ENCODE assay signal across 8 cellular contexts in genomic region chr2:151261977-151262291, GRCh38. TPM values are rescaled to one million over a fixed set of nuclear protein-coding genes. Genes with fewer than 3 reads are reported as not detected.
DNase-seq lines count a peak whose midpoint lies in the region; TF ChIP-seq lines count a peak whose summit lies in the region.

No MANE protein-coding gene starts in this region.

- peaks cover 21% of the 10 kb centered on the region for H3K4me1 ChIP-seq in GM23248 (ENCODE audit: insufficient read depth)

- H3K36me3 ChIP-seq in GM23248 (ENCODE audit: low read depth) (no peaks in the 10 kb centered on the region), WERI-Rb-1 (no peaks in the 10 kb centered on the region)

- H3F3A ChIP-seq in GM23248 (ENCODE audit: insufficient read depth), result 0 out of 2 replicates have a peak, but pooled peaks cover 4% of the 10 kb centered on the region

- H3K9me3 ChIP-seq in GM23248 (ENCODE audit: low read depth) (no peaks in the 10 kb centered on the region), WERI-Rb-1 (ENCODE audit: severe bottlenecking) (no peaks in the 10 kb centered on the region)

- H3K27me3 ChIP-seq in GM23248 (replicated peaks; ENCODE audit: insufficient read depth), result no peaks in the 10 kb centered on the region
- no peaks in the 10 kb centered on the region for H3K27me3 ChIP-seq in WERI-Rb-1 (ENCODE audit: insufficient read depth, low read depth, severe bottlenecking)

- no peak for TF ChIP-seq CTCF in WERI-Rb-1 (IDR thresholded peaks at IDR 0.05; ENCODE audit: low read depth, low read length)

- no peak for DNase-seq in GM23248
- DNase-seq in WERI-Rb-1, result no peak
- peak; percentile 10 for DNase-seq in germinal center (ENCODE audit: low spot score)
- no peak for DNase-seq in amniotic stem cell (lab: John Stamatoyannopoulos, UW)
- DNase-seq in SIG-M5 treated with dmso at 0.1 percent for 504 hours (lab: John Stamatoyannopoulos, UW; ENCODE audit: unreplicated experiment), result no peak
- no peak for DNase-seq in EL
- DNase-seq in GM19240 (ENCODE audit: insufficient read length, low spot score), result no peak

- H3K27ac ChIP-seq in GM23248 (peak overlapping the region; percentile 93), WERI-Rb-1 (no peak overlapping the region), skin epidermis (peak overlapping the region; percentile 76 to 100 (median 95))

- WGBS in GM23248 (ENCODE audit: low coverage in 1 of 2, low lambda C conversion rate in 2 of 2, missing lambda C conversion rate in 2 of 2), 2 experiments, result 2 to 4% methylated on average over 9 of the region's 9 CpGs

- peak overlapping the region; percentile 82 for H3K4me2 ChIP-seq in GM23248 (ENCODE audit: unreplicated experiment)

- peak overlapping the region; percentile 93 for H3K9ac ChIP-seq in GM23248

- in situ Hi-C loops in GM23248 (cut with MboI), result loop anchor here (10.0 kb wide), 1 partner anchor 153 kb away; no protein-coding TSS in a partner anchor

- no peaks in the 10 kb centered on the region for H3K9me2 ChIP-seq in GM23248 (ENCODE audit: insufficient read depth)

- peak overlapping the region; percentile 86 for H2AFZ ChIP-seq in GM23248

- peaks cover 26% of the 10 kb centered on the region for H3K79me2 ChIP-seq in GM23248 (ENCODE audit: insufficient read depth)

- H3K4me3 ChIP-seq in GM23248 (peak overlapping the region; percentile 85), WERI-Rb-1 (ENCODE audit: low read depth, low read length) (peak overlapping the region; percentile 52), skin epidermis (peak overlapping the region; percentile 58 to 95 (median 74))

- H4K20me1 ChIP-seq in GM23248 (ENCODE audit: insufficient read depth), result no peaks in the 10 kb centered on the region

RNA-seq across cellular contexts. Expression of gene RBM43, which starts 0.3 kb away (rescaled TPM):
- total RNA-seq in GM23248 (2014; rRNA removed; shearing (Covaris generic)), result 6.8 and 7.3 TPM in 2 replicates
- polyA plus RNA-seq in GM23248 (2016; fragmentation: Nextera tagmentation; extraction: Ambion mirVana), result 2.4 and 3.1 TPM in 2 replicates

RNA-seq across cellular contexts. Expression of gene NMI, which starts 27.5 kb away (rescaled TPM):
- 3.0 and 3.4 TPM in 2 replicates for total RNA-seq in GM23248 (2014; rRNA removed; shearing (Covaris generic))
- polyA plus RNA-seq in GM23248 (2016; fragmentation: Nextera tagmentation; extraction: Ambion mirVana), result 20.1 and 23.0 TPM in 2 replicates
